ENCODE assay signal across 8 cellular contexts in genomic region chr22:39532215-39533071, GRCh38. TPM values are rescaled to one million over a fixed set of nuclear protein-coding genes. Genes with fewer than 3 reads are reported as not detected.
DNase-seq lines count a peak whose midpoint lies in the region; ATAC-seq and TF ChIP-seq lines count a peak whose summit lies in the region.

TSS of gene RPS19BP1 (minus strand) at chr22:39532748. CDS start at chr22:39532738, 10 bp downstream.

- H3K27ac ChIP-seq in C4-2B (peak within 1 kb of the TSS; percentile 98), left lung (peak within 1 kb of the TSS; percentile 89 to 93)

- peaks cover 0 to 31% of the 10 kb centered on the region in 2 donors for H3K36me3 ChIP-seq in left lung

- DNase-seq in NCI-H82 (lab: John Stamatoyannopoulos, UW), result peak; percentile 100
- DNase-seq in activated CD4-positive, alpha-beta T cell treated with anti-CD3 and anti-CD28 coated beads, Interleukin-2, amount 50 U/mL, for 48 hours, result peak; percentile 99 to 100
- DNase-seq in dermis blood vessel endothelial cell, result peak; percentile 99
- peak; percentile 98 to 99 for DNase-seq in left lung
- peak; percentile 97 to 99 for DNase-seq in stimulated activated CD4-positive, alpha-beta T cell treated with anti-CD3 and anti-CD28 coated beads, Interleukin-2, amount 100 ng/mL, for 48 hours

- peak; percentile 76 for ATAC-seq in GM19395 (IDR thresholded peaks at IDR 0.05; ENCODE audit: unreplicated experiment)
- ATAC-seq in HG03565 (IDR thresholded peaks at IDR 0.05; ENCODE audit: unreplicated experiment), result peak; percentile 57
- ATAC-seq in left lung, result peak; percentile 89

- peak within 1 kb of the TSS; percentile 86 to 90 for H3K4me3 ChIP-seq in left lung

- intact Hi-C loops in left lung (cut with DNase I), result no loop called here

- H3K9me3 ChIP-seq in left lung, result no peaks in the 10 kb centered on the region

- TF ChIP-seq CTCF in C4-2B (conservative IDR thresholded peaks at IDR 0.05), result no peak
- peak in 1 of 2 donors; percentile 14 for TF ChIP-seq CTCF in left lung (IDR thresholded peaks at IDR 0.05)

- peaks cover 34 to 59% of the 10 kb centered on the region in 2 donors for H3K4me1 ChIP-seq in left lung

- H3K27me3 ChIP-seq in left lung, result no peaks in the 10 kb centered on the region

RNA-seq across cellular contexts. Expression of gene RPS19BP1, which starts in this region (rescaled TPM):
- 52.8 and 74.2 TPM in 2 replicates for total RNA-seq in dermis blood vessel endothelial cell
- 10 to 100 TPM; 63.5 to 88.4 TPM for total RNA-seq in left lung

Comparison
In these comparisons a context has a peak if more than half of its experiments do, and no peak if none do; other contexts are left out.
1. Peak in every context shown above with its lines: DNase-seq, ATAC-seq, H3K4me3 ChIP-seq and H3K27ac ChIP-seq.